ENCODE assay signal across 22 cellular contexts in genomic region chr19:21148681-21149080, GRCh38.
"Had no signal": no experiment of that assay in that cellular context is flagged by ENCODE, and none has a peak within 500 bp of the region (broad histone marks: within the 10 kb centered on the region; RNA-seq: fewer than 3 reads in every experiment).

No MANE protein-coding gene starts in this region.

- H3K27me3 Mint-ChIP-seq: dendritic cell treated with granulocyte-macrophage colony-stimulating factor and Interleukin-4, amounts not matched to agents 40 ng/mL and 50 ng/mL, for 4 days; effector memory CD8-positive, alpha-beta T cell; naive thymus-derived CD8-positive, alpha-beta T cell; progenitor cell of endocrine pancreas; stimulated activated naive B cell treated with anti-CD40 and anti-IgM and Interleukin-4, amounts not matched to agents 10 μg/mL and 1 μg/mL and 100 μg/mL, for 72 hours; stimulated activated naive CD8-positive, alpha-beta T cell treated with anti-CD3 and anti-CD28 coated beads, Interleukin-15, amount 100 ng/mL, for 72 hours had no signal

- H3K27ac ChIP-seq: pancreas, right lobe of liver, spleen, testis, tibial nerve, upper lobe of right lung, vagina had no signal

- H3K36me3 ChIP-seq: right lobe of liver had no signal

- H3K4me3 ChIP-seq: pancreas, right lobe of liver, spleen, testis, tibial nerve, upper lobe of right lung, vagina had no signal

- H3K27ac Mint-ChIP-seq: dendritic cell treated with granulocyte-macrophage colony-stimulating factor and Interleukin-4, amounts not matched to agents 40 ng/mL and 50 ng/mL, for 4 days; progenitor cell of endocrine pancreas; stimulated activated naive B cell treated with anti-CD40 and anti-IgM and Interleukin-4, amounts not matched to agents 10 μg/mL and 1 μg/mL and 100 μg/mL, for 72 hours; stimulated activated naive CD8-positive, alpha-beta T cell treated with anti-CD3 and anti-CD28 coated beads, Interleukin-15, amount 100 ng/mL, for 72 hours had no signal

- H3K27me3 ChIP-seq: pancreas, right lobe of liver, spleen, testis, tibial nerve, upper lobe of right lung, vagina had no signal

- ATAC-seq: effector memory CD8-positive, alpha-beta T cell; left colon; naive thymus-derived CD8-positive, alpha-beta T cell; pancreas; right lobe of liver; stimulated activated naive B cell treated with anti-CD40 and anti-IgM and Interleukin-4, amounts not matched to agents 10 μg/mL and 1 μg/mL and 100 μg/mL, for 72 hours; stimulated activated naive CD8-positive, alpha-beta T cell treated with anti-CD3 and anti-CD28 coated beads, Interleukin-15, amount 100 ng/mL, for 72 hours; upper lobe of right lung had no signal

- H3K4me1 ChIP-seq: right lobe of liver, testis, tibial nerve, upper lobe of right lung had no signal

- DNase-seq: cerebellar nuclear complex; effector memory CD8-positive, alpha-beta T cell; erythroblast; immature natural killer cell; left colon; mammary epithelial cell; naive thymus-derived CD8-positive, alpha-beta T cell; occipital lobe; pancreas; right lobe of liver; spleen; stimulated activated CD4-positive, alpha-beta T cell treated with anti-CD3 and anti-CD28 coated beads, Interleukin-15, amount 100 ng/mL, for 24 hours; stimulated activated CD4-positive, alpha-beta T cell treated with anti-CD3 and anti-CD28 coated beads, Interleukin-2, amount 100 ng/mL, for 24 hours; stimulated activated CD4-positive, alpha-beta T cell treated with anti-CD3 and anti-CD28 coated beads, Interleukin-4, amount 100 ng/mL, for 4 hours; stimulated activated naive B cell treated with anti-CD40 and anti-IgM and Interleukin-4, amounts not matched to agents 10 μg/mL and 1 μg/mL and 100 μg/mL, for 72 hours; stimulated activated naive CD8-positive, alpha-beta T cell treated with anti-CD3 and anti-CD28 coated beads, Interleukin-15, amount 100 ng/mL, for 72 hours; testis; upper lobe of right lung had no signal

- H3K9me3 ChIP-seq: pancreas, right lobe of liver, testis, tibial nerve, upper lobe of right lung, vagina had no signal

- H3K4me3 Mint-ChIP-seq: dendritic cell treated with granulocyte-macrophage colony-stimulating factor and Interleukin-4, amounts not matched to agents 40 ng/mL and 50 ng/mL, for 4 days; effector memory CD8-positive, alpha-beta T cell; immature natural killer cell; naive thymus-derived CD8-positive, alpha-beta T cell; stimulated activated naive B cell treated with anti-CD40 and anti-IgM and Interleukin-4, amounts not matched to agents 10 μg/mL and 1 μg/mL and 100 μg/mL, for 72 hours; stimulated activated naive CD8-positive, alpha-beta T cell treated with anti-CD3 and anti-CD28 coated beads, Interleukin-15, amount 100 ng/mL, for 72 hours had no signal
